Comparison of ENCODE assay signal across 8 cellular contexts in the genomic region with DNA sequence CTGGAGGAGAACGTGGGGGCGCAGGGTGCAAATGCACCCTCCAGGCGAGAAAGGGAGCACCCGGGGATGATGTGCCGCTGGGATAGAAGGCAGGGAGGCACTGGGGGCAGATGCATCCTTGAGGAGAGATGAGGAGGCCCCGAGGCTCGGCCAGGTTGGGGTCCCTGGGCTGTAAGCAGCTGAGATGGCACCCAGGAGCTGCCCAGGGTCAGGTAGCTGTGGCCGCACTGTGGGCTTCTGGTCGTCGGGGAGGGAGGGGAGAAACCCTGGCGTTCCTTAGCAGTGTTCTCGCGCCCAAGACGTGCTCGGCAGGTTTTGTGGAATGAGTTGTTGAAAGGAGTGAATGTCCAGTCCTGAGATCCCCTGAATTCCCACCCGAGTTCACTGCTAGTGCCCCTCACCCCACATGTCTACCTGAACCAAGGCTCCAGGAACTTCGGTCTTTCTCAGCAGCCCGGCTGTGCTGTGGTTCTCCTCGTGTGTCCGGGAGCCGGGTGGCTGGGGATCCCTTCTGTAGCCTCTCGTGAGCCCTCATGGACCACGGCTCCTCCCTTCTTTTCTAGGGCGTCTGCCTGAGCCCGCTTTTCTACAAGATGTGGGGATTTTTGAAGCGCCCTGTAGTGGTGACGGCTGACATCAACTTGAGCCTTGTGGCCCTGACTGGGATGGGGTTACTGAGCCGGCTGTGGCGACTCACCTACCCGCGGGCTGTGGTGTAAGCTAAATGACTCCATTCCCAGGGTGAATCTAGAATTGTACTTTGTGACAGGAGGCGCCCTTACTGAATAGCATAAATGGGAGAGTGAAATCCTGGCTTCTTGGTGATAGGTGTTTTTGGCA. TPM values are rescaled to one million over a fixed set of nuclear protein-coding genes. Genes with fewer than 3 reads are reported as not detected.
DNase-seq lines count a peak whose midpoint lies in the region; ATAC-seq and TF ChIP-seq lines count a peak whose summit lies in the region.

No MANE protein-coding gene starts in this region.

- no peaks in the 10 kb centered on the region for H3K36me3 Mint-ChIP-seq in natural killer cell

- H3K36me3 ChIP-seq in effector memory CD4-positive, alpha-beta T cell (ENCODE audit: control insufficient read depth, insufficient read depth, low read length): peaks cover 8% of the 10 kb centered on the region
- H3K36me3 ChIP-seq in thyroid gland: peaks cover 0 to 8% of the 10 kb centered on the region in 2 donors

- DNase-seq in D341Med (ENCODE audit: low spot score) (peak; percentile 64), KG1 (lab: John Stamatoyannopoulos, UW) (peak; percentile 14), natural killer cell (no peak), thyroid gland (peak; percentile 16 to 18), foreskin melanocyte (no peak)
- peak; percentile 42 to 52 for DNase-seq in activated CD4-positive, alpha-beta T cell treated with anti-CD3 and anti-CD28 coated beads, Interleukin-2, amount 50 U/mL, for 24 hours (ENCODE audit: low read depth in 1 of 2, low spot score in 1 of 2)
- DNase-seq in effector memory CD4-positive, alpha-beta T cell: peak; percentile 31 to 59 (median 50)

- intact Hi-C loops in natural killer cell (cut with micrococcal nuclease) (loop anchor here (5.0 kb wide), 1 partner anchor 233 kb away; no protein-coding TSS in a partner anchor), thyroid gland (cut with DNase I) (no loop called here)

- H3K27ac Mint-ChIP-seq in natural killer cell: peak overlapping the region; percentile 61 to 89

- peak overlapping the region; percentile 96 for H3K4me3 Mint-ChIP-seq in natural killer cell

- ATAC-seq in natural killer cell (peak; percentile 19 to 34 (median 26)), HG03139 (IDR thresholded peaks at IDR 0.05; ENCODE audit: unreplicated experiment) (no peak)

- no peaks in the 10 kb centered on the region for H3K9me3 Mint-ChIP-seq in natural killer cell

- no peaks in the 10 kb centered on the region for H3K27me3 ChIP-seq in effector memory CD4-positive, alpha-beta T cell (replicated peaks; ENCODE audit: control insufficient read depth, insufficient read depth, low read length, poor library complexity, severe bottlenecking)
- no peaks in the 10 kb centered on the region for H3K27me3 ChIP-seq in thyroid gland

- no peaks in the 10 kb centered on the region for H3K27me3 Mint-ChIP-seq in natural killer cell (ENCODE audit: low read depth in 2 of 2)

- peaks cover 43 to 50% of the 10 kb centered on the region in 2 donors for H3K4me1 Mint-ChIP-seq in natural killer cell

- TF ChIP-seq CTCF in natural killer cell (IDR thresholded peaks at IDR 0.05) (no peak), thyroid gland (IDR thresholded peaks at IDR 0.05) (no peak)

- H3K27ac ChIP-seq in effector memory CD4-positive, alpha-beta T cell (ENCODE audit: insufficient read depth, low read length, poor library complexity, severe bottlenecking): peak overlapping the region; percentile 81
- no peak overlapping the region for H3K27ac ChIP-seq in thyroid gland

- peak overlapping the region; percentile 98 for H3K4me3 ChIP-seq in effector memory CD4-positive, alpha-beta T cell (ENCODE audit: insufficient read depth, low read depth, low read length, poor library complexity, severe bottlenecking)
- peak overlapping the region; percentile 66 to 85 (median 82) for H3K4me3 ChIP-seq in thyroid gland (replicated peaks in 1 of 3)

- H3K4me1 ChIP-seq in effector memory CD4-positive, alpha-beta T cell (ENCODE audit: control insufficient read depth, insufficient read depth, low read length, poor library complexity, severe bottlenecking): peaks cover 48% of the 10 kb centered on the region
- peaks cover 13 to 17% of the 10 kb centered on the region in 2 donors for H3K4me1 ChIP-seq in thyroid gland

- no peak for TF ChIP-seq POLR2A in thyroid gland (IDR thresholded peaks at IDR 0.05)

- WGBS in thyroid gland, 2 donors: 18 to 22% methylated on average over 10 to 30 of the region's 32 CpGs

- H3K9me3 ChIP-seq in effector memory CD4-positive, alpha-beta T cell (ENCODE audit: control insufficient read depth, low read length): no peaks in the 10 kb centered on the region
- H3K9me3 ChIP-seq in thyroid gland: no peaks in the 10 kb centered on the region

RNA-seq across cellular contexts. Expression of a gene that starts 1.1 kb away (rescaled TPM):
- total RNA-seq in natural killer cell (10 to 100 TPM; 35.5 to 38.8 (median 36.3) TPM), thyroid gland (10 to 100 TPM; 21.8 to 51.0 (median 33.9) TPM)

RNA-seq across cellular contexts. Expression of a gene that starts 27.2 kb away (rescaled TPM):
- 10 to 100 TPM; 29.9 to 35.2 (median 30.2) TPM for total RNA-seq in natural killer cell
- total RNA-seq in thyroid gland: 10 to 100 TPM; 39.3 to 57.0 (median 49.3) TPM

RNA-seq across cellular contexts. Expression of a gene that starts 41.5 kb away (rescaled TPM):
- total RNA-seq in natural killer cell (not detected), thyroid gland (not detected)

Comparison
In these comparisons a context has a peak if more than half of its experiments do, and no peak if none do; other contexts are left out.
1. DNase-seq: peak in D341Med (single experiment), KG1 (single experiment), activated CD4-positive, alpha-beta T cell treated with anti-CD3 and anti-CD28 coated beads, Interleukin-2, amount 50 U/mL, for 24 hours (2 of 2), effector memory CD4-positive, alpha-beta T cell (3 of 3) and thyroid gland (2 of 2); none in natural killer cell (single experiment) and foreskin melanocyte (single experiment).